In genomic region chr19:28264556-28264955, GRCh38 we compare ENCODE assay signal across 26 cellular contexts.
"Had no signal": no experiment of that assay in that cellular context is flagged by ENCODE, and none has a peak within 500 bp of the region (broad histone marks: within the 10 kb centered on the region; RNA-seq: fewer than 3 reads in every experiment).

No MANE protein-coding gene starts in this region.

- H3K4me1 Mint-ChIP-seq: activated CD4-positive, alpha-beta memory T cell treated with anti-CD3 and anti-CD28 coated beads, Interleukin-2, amount 10 ng/mL, durations not matched to agents 7 days and 5 days; activated CD4-positive, alpha-beta T cell treated with anti-CD3 and anti-CD28 coated beads for 36 hours; activated T-helper 17 cell treated with anti-CD3 and anti-CD28 coated beads, Interleukin-2, amount 50 U/mL, for 72 hours; T-helper 17 cell had no signal

- H3K9ac ChIP-seq: KMS-11 had no signal

- H3K4me3 ChIP-seq: cardiac muscle cell, colonic mucosa had no signal

- H3K36me3 Mint-ChIP-seq: activated naive CD8-positive, alpha-beta T cell had no signal

- H3K4me2 ChIP-seq: KMS-11 had no signal

- H3K27ac Mint-ChIP-seq: activated CD4-positive, alpha-beta memory T cell treated with anti-CD3 and anti-CD28 coated beads, Interleukin-2, amount 10 ng/mL, durations not matched to agents 7 days and 5 days; activated CD4-positive, alpha-beta T cell treated with anti-CD3 and anti-CD28 coated beads for 36 hours; activated naive CD4-positive, alpha-beta T cell treated with anti-CD3 and anti-CD28 coated beads for 36 hours; activated naive CD8-positive, alpha-beta T cell; activated T-helper 17 cell treated with anti-CD3 and anti-CD28 coated beads, Interleukin-2, amount 50 U/mL, for 72 hours; T-helper 17 cell had no signal

- H3K27me3 Mint-ChIP-seq: activated CD4-positive, alpha-beta memory T cell treated with anti-CD3 and anti-CD28 coated beads, Interleukin-2, amount 10 ng/mL, durations not matched to agents 7 days and 5 days; activated CD4-positive, alpha-beta T cell treated with anti-CD3 and anti-CD28 coated beads for 36 hours; activated naive CD8-positive, alpha-beta T cell; activated T-helper 17 cell treated with anti-CD3 and anti-CD28 coated beads, Interleukin-2, amount 50 U/mL, for 72 hours; T-helper 17 cell had no signal

- H3K27ac ChIP-seq: brain microvascular endothelial cell, cardiac muscle cell, colonic mucosa, KMS-11 had no signal

- H3K4me3 Mint-ChIP-seq: activated CD4-positive, alpha-beta memory T cell treated with anti-CD3 and anti-CD28 coated beads, Interleukin-2, amount 10 ng/mL, durations not matched to agents 7 days and 5 days; activated CD4-positive, alpha-beta T cell treated with anti-CD3 and anti-CD28 coated beads for 36 hours; activated naive CD4-positive, alpha-beta T cell treated with anti-CD3 and anti-CD28 coated beads for 36 hours; activated naive CD8-positive, alpha-beta T cell; activated T-helper 17 cell treated with anti-CD3 and anti-CD28 coated beads, Interleukin-2, amount 50 U/mL, for 72 hours; T-helper 17 cell had no signal

- H3K27me3 ChIP-seq: brain microvascular endothelial cell, cardiac muscle cell, colonic mucosa had no signal

- H3K9me3 ChIP-seq: colonic mucosa had no signal

- H3K4me1 ChIP-seq: colonic mucosa had no signal

- DNase-seq: activated CD4-positive, alpha-beta memory T cell treated with anti-CD3 and anti-CD28 coated beads, Interleukin-2, amount 10 ng/mL, durations not matched to agents 7 days and 5 days; activated CD4-positive, alpha-beta T cell treated with anti-CD3 and anti-CD28 coated beads for 36 hours; activated CD4-positive, alpha-beta T cell treated with anti-CD3 and anti-CD28 coated beads, Interleukin-2, amount 50 U/mL, for 1 hour; activated gamma-delta T cell; activated naive CD4-positive, alpha-beta T cell treated with anti-CD3 and anti-CD28 coated beads for 36 hours; activated T-cell treated with anti-CD3 and anti-CD28 coated beads for 4 hours; activated T-cell treated with anti-CD3 and anti-CD28 coated beads, Interleukin-2, amount 50 U/mL, for 48 hours; brain microvascular endothelial cell; cerebellar nuclear complex; colonic mucosa; NCI-H1092; NCI-H1436; NCI-H1694 treated with DMSO at 0.1 percent for 48 hours; NCI-H2081; NCI-H2227 treated with DMSO at 0.1 percent for 48 hours; NCI-H446 treated with DMSO at 0.1 percent for 48 hours; NCI-H524 treated with DMSO at 0.1 percent for 48 hours; NCI-H748 treated with DMSO at 0.1 percent for 48 hours; PC-3; SIG-M5; T-helper 17 cell; T-helper 9 cell had no signal

- H3K36me3 ChIP-seq: brain microvascular endothelial cell, cardiac muscle cell, colonic mucosa had no signal

- ATAC-seq: activated CD4-positive, alpha-beta T cell treated with anti-CD3 and anti-CD28 coated beads for 36 hours; activated T-helper 17 cell treated with anti-CD3 and anti-CD28 coated beads, Interleukin-2, amount 50 U/mL, for 72 hours; PC-3; T-helper 17 cell had no signal
